Comparison of ENCODE assay signal across 8 cellular contexts in genomic region chr11:72080326-72081183, GRCh38. TPM values are rescaled to one million over a fixed set of nuclear protein-coding genes. Genes with fewer than 3 reads are reported as not detected.
A peak's percentile ranks its signal among the peaks of the same experiment; 100 is the strongest.
DNase-seq lines count a peak whose midpoint lies in the region; ATAC-seq, FAIRE-seq and TF ChIP-seq lines count a peak whose summit lies in the region.

A gene with protein sequence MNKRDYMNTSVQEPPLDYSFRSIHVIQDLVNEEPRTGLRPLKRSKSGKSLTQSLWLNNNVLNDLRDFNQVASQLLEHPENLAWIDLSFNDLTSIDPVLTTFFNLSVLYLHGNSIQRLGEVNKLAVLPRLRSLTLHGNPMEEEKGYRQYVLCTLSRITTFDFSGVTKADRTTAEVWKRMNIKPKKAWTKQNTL (plus strand): TSS chr11:72080850. CDS start chr11:72089084, 8,234 bp downstream.
A gene with protein sequence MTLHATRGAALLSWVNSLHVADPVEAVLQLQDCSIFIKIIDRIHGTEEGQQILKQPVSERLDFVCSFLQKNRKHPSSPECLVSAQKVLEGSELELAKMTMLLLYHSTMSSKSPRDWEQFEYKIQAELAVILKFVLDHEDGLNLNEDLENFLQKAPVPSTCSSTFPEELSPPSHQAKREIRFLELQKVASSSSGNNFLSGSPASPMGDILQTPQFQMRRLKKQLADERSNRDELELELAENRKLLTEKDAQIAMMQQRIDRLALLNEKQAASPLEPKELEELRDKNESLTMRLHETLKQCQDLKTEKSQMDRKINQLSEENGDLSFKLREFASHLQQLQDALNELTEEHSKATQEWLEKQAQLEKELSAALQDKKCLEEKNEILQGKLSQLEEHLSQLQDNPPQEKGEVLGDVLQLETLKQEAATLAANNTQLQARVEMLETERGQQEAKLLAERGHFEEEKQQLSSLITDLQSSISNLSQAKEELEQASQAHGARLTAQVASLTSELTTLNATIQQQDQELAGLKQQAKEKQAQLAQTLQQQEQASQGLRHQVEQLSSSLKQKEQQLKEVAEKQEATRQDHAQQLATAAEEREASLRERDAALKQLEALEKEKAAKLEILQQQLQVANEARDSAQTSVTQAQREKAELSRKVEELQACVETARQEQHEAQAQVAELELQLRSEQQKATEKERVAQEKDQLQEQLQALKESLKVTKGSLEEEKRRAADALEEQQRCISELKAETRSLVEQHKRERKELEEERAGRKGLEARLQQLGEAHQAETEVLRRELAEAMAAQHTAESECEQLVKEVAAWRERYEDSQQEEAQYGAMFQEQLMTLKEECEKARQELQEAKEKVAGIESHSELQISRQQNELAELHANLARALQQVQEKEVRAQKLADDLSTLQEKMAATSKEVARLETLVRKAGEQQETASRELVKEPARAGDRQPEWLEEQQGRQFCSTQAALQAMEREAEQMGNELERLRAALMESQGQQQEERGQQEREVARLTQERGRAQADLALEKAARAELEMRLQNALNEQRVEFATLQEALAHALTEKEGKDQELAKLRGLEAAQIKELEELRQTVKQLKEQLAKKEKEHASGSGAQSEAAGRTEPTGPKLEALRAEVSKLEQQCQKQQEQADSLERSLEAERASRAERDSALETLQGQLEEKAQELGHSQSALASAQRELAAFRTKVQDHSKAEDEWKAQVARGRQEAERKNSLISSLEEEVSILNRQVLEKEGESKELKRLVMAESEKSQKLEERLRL (N-terminal part only) (minus strand): TSS chr11:72080542. CDS start chr11:72035943, 44,599 bp downstream.

- H3K27ac ChIP-seq in OCI-LY1 (ENCODE audit: low read depth, low read length, poor library complexity, severe bottlenecking) (peak within 1 kb of the TSS; percentile 68), endothelial cell of umbilical vein (ENCODE audit: insufficient read depth, low read depth, low read length) (peak within 1 kb of the TSS; percentile 94)

- no peaks in the 10 kb centered on the region for H3K9me3 ChIP-seq in OCI-LY1 (ENCODE audit: low read length)
- H3K9me3 ChIP-seq in endothelial cell of umbilical vein (replicated peaks; ENCODE audit: control insufficient read depth, insufficient read depth, low read length) = no peaks in the 10 kb centered on the region

- POLR2A ChIA-PET in endothelial cell of umbilical vein (lab: Charles Lee) = no interaction called here

- H3K4me3 ChIP-seq in OCI-LY1 (ENCODE audit: low read depth, low read length, poor library complexity, severe bottlenecking) (peak within 1 kb of the TSS; percentile 83), endothelial cell of umbilical vein (replicated peaks in 1 of 3; ENCODE audit: insufficient read depth in 1 of 3, low read depth in 1 of 3, low read length in 3 of 3) (peak within 1 kb of the TSS; percentile 64 to 82 (median 78))

- CTCF ChIA-PET in endothelial cell of umbilical vein (lab: Charles Lee) = interaction anchor here (0.9 to 3.0 kb wide), 4 partner anchors 10 to 55 kb away, joined by 3 to 45 read pairs (median 25); no protein-coding TSS in a partner anchor

- DNase-seq in DMS 273 (lab: John Stamatoyannopoulos, UW; ENCODE audit: unreplicated experiment) (peak; percentile 99), HuH-7 (ENCODE audit: low spot score) (peak; percentile 80), endothelial cell of umbilical vein (ENCODE audit: low read depth, low spot score) (peak; percentile 100), mesothelial cell of epicardium (ENCODE audit: low spot score in 2 of 2, unreplicated experiment in 2 of 2) (peak; percentile 97 to 98)
- DNase-seq in activated CD8-positive, alpha-beta memory T cell treated with anti-CD3 and anti-CD28 coated beads, Interleukin-2, amount 50 U/mL, for 48 hours = peak; percentile 96
- peak; percentile 97 to 99 for DNase-seq in stimulated activated CD8-positive, alpha-beta memory T cell treated with anti-CD3 and anti-CD28 coated beads, Interleukin-15, amount 100 ng/mL, for 4 hours (ENCODE audit: low read depth in 2 of 2)

- no peaks in the 10 kb centered on the region for H3K36me3 Mint-ChIP-seq in mesothelial cell of epicardium

- H3K9ac ChIP-seq in OCI-LY1 (ENCODE audit: low read length) = peak within 1 kb of the TSS; percentile 72
- H3K9ac ChIP-seq in endothelial cell of umbilical vein (replicated peaks; ENCODE audit: extremely low read depth, insufficient read depth, low read length) = peak within 1 kb of the TSS; percentile 73

- no peaks in the 10 kb centered on the region for H3K27me3 Mint-ChIP-seq in mesothelial cell of epicardium (ENCODE audit: low read depth)

- H4K20me1 ChIP-seq in OCI-LY1 (ENCODE audit: insufficient read depth, low read length) = no peaks in the 10 kb centered on the region
- no peaks in the 10 kb centered on the region for H4K20me1 ChIP-seq in endothelial cell of umbilical vein (replicated peaks; ENCODE audit: control insufficient read depth, extremely low read depth, insufficient read depth, low read length)

- TF ChIP-seq CTCF in OCI-LY1 (IDR thresholded peaks at IDR 0.05; ENCODE audit: low read length) = no peak
- no peak for TF ChIP-seq CTCF in endothelial cell of umbilical vein (IDR thresholded peaks at IDR 0.05; ENCODE audit: extremely low read depth in 1 of 2, insufficient read depth in 1 of 2, low read depth in 1 of 2, low read length in 2 of 2)
- no peak for TF ChIP-seq CTCF in mesothelial cell of epicardium (IDR thresholded peaks at IDR 0.05; ENCODE audit: unreplicated experiment)

- H3K27me3 ChIP-seq in OCI-LY1 (ENCODE audit: insufficient read depth, low read length) (no peaks in the 10 kb centered on the region), endothelial cell of umbilical vein (ENCODE audit: control insufficient read depth in 2 of 2, insufficient read depth in 2 of 2, low read length in 2 of 2) (no peaks in the 10 kb centered on the region)

- peak; percentile 98 for FAIRE-seq in endothelial cell of umbilical vein (lab: Jason Lieb, UNC)

- peak; percentile 17 for TF ChIP-seq POLR2A in endothelial cell of umbilical vein (IDR thresholded peaks at IDR 0.05; ENCODE audit: low read depth, low read length)

- no TSS peak for BruUV-seq in endothelial cell of umbilical vein (replicated peaks; lab: Mats Ljungman, UMichigan)

- peak within 1 kb of the TSS; percentile 97 for H3K4me3 Mint-ChIP-seq in mesothelial cell of epicardium

- H3K4me2 ChIP-seq in OCI-LY1 (ENCODE audit: low read length) = peak within 1 kb of the TSS; percentile 83
- peak within 1 kb of the TSS; percentile 96 for H3K4me2 ChIP-seq in endothelial cell of umbilical vein (ENCODE audit: insufficient read depth, low read length)

- no peaks in the 10 kb centered on the region for H3F3A ChIP-seq in OCI-LY1 (ENCODE audit: insufficient read depth, low read length)

- intact Hi-C loops in endothelial cell of umbilical vein (cut with micrococcal nuclease) = loop anchor here (1.0 to 2.0 kb wide), 6 partner anchors 8 to 64 kb away; partner anchors contain the start of genes ANAPC15 and LAMTOR1

- no peaks in the 10 kb centered on the region for H3K9me2 ChIP-seq in OCI-LY1 (ENCODE audit: low read depth, low read length)

- no peaks in the 10 kb centered on the region for H3K9me1 ChIP-seq in endothelial cell of umbilical vein (replicated peaks; ENCODE audit: control insufficient read depth, extremely low read depth, insufficient read depth, low read length)

- dilution Hi-C loops in endothelial cell of umbilical vein (cut with MboI; ENCODE audit: extremely low pct_ligation_motif_present, low sequenced_read_pairs) = loop anchor here (10.0 kb wide), 1 partner anchor 56 kb away; no protein-coding TSS in a partner anchor

- no peaks in the 10 kb centered on the region for H3K9me3 Mint-ChIP-seq in mesothelial cell of epicardium

- H3K27ac Mint-ChIP-seq in mesothelial cell of epicardium = peak within 1 kb of the TSS; percentile 97

- H3K79me2 ChIP-seq in OCI-LY1 (ENCODE audit: insufficient read depth, low read length) (peaks cover 43% of the 10 kb centered on the region), endothelial cell of umbilical vein (ENCODE audit: control insufficient read depth, insufficient read depth, low read length) (peaks cover 43% of the 10 kb centered on the region)

- H2AFZ ChIP-seq in OCI-LY1 (ENCODE audit: low read length) = no peak within 1 kb of the TSS
- peak within 1 kb of the TSS; percentile 39 for H2AFZ ChIP-seq in endothelial cell of umbilical vein (ENCODE audit: low read depth, low read length)

- H3K4me1 ChIP-seq in OCI-LY1 (ENCODE audit: insufficient read depth, low read length, severe bottlenecking) (peaks cover 44% of the 10 kb centered on the region), endothelial cell of umbilical vein (ENCODE audit: control insufficient read depth, extremely low read depth, insufficient read depth, low read length) (peaks cover 28% of the 10 kb centered on the region)

- ATAC-seq in GM21526 (IDR thresholded peaks at IDR 0.05; ENCODE audit: low FRiP score, unreplicated experiment) = peak; percentile 89

- peaks cover 10% of the 10 kb centered on the region; the same call in 1 of the 2 replicates for H3K36me3 ChIP-seq in OCI-LY1 (ENCODE audit: insufficient read depth, low read length)
- H3K36me3 ChIP-seq in endothelial cell of umbilical vein (ENCODE audit: control insufficient read depth in 2 of 2, extremely low read depth in 1 of 2, insufficient read depth in 2 of 2, low read length in 2 of 2) = no peaks in the 10 kb centered on the region

- H3K4me1 Mint-ChIP-seq in mesothelial cell of epicardium = peaks cover 42% of the 10 kb centered on the region

TF ChIP-seq in endothelial cell of umbilical vein, 7 proteins besides CTCF, POLR2A, EP300 and RAD21 (continues in another document):
- no peak for TF ChIP-seq EZH2 (IDR thresholded peaks at IDR 0.05; ENCODE audit: borderline replicate concordance, low read depth, low read length, severe bottlenecking)

RNA-seq across cellular contexts. Expression of the first gene that starts in this region (rescaled TPM):
- total RNA-seq in endothelial cell of umbilical vein (3.8 and 6.1 TPM in 2 replicates), mesothelial cell of epicardium (3.0 to 5.2 TPM (median 4.3 TPM) in 3 replicates)
- polyA plus RNA-seq in endothelial cell of umbilical vein = 3.5 and 4.4 TPM in 2 replicates
- 4.7 and 6.3 TPM in 2 replicates for polyA plus RNA-seq in endothelial cell of umbilical vein (2011; cell fraction: cytosol; rRNA removed)
- 4.0 and 5.5 TPM in 2 replicates for polyA plus RNA-seq in endothelial cell of umbilical vein (2011; cell fraction: nucleus; rRNA removed)
- polyA plus RNA-seq in endothelial cell of umbilical vein (2012) = 5.2 and 6.5 TPM in 2 replicates
- 7.5 and 9.1 TPM in 2 replicates for polyA minus RNA-seq in endothelial cell of umbilical vein
- polyA minus RNA-seq in endothelial cell of umbilical vein (2011; cell fraction: cytosol; rRNA and poly(A)+ RNA removed) = 4.3 TPM
- 1.3 and 2.6 TPM in 2 replicates for polyA minus RNA-seq in endothelial cell of umbilical vein (2011; cell fraction: nucleus; rRNA and poly(A)+ RNA removed)

RNA-seq across cellular contexts. Expression of the second gene that starts in this region (rescaled TPM):
- total RNA-seq in endothelial cell of umbilical vein (164 and 168 TPM in 2 replicates), mesothelial cell of epicardium (317 to 334 TPM (median 327 TPM) in 3 replicates)
- 120 and 121 TPM in 2 replicates for polyA plus RNA-seq in endothelial cell of umbilical vein
- polyA plus RNA-seq in endothelial cell of umbilical vein (2011; cell fraction: cytosol; rRNA removed) = 87.0 and 100 TPM in 2 replicates
- polyA plus RNA-seq in endothelial cell of umbilical vein (2011; cell fraction: nucleus; rRNA removed) = 431 and 446 TPM in 2 replicates
- polyA plus RNA-seq in endothelial cell of umbilical vein (2012) = 88.8 and 93.2 TPM in 2 replicates
- polyA minus RNA-seq in endothelial cell of umbilical vein = 278 and 288 TPM in 2 replicates
- 121 TPM for polyA minus RNA-seq in endothelial cell of umbilical vein (2011; cell fraction: cytosol; rRNA and poly(A)+ RNA removed)
- polyA minus RNA-seq in endothelial cell of umbilical vein (2011; cell fraction: nucleus; rRNA and poly(A)+ RNA removed) = 210 and 252 TPM in 2 replicates

Comparison
In these comparisons a context has a peak if more than half of its experiments do, and no peak if none do; other contexts are left out.
1. Peak in every context shown above with its lines: DNase-seq, ATAC-seq, H3K4me3 ChIP-seq and H3K27ac ChIP-seq.